ENCODE assay signal across 15 cellular contexts in genomic region chr14:32648434-32648833, GRCh38.
DNase-seq lines count a peak whose midpoint lies in the region; ATAC-seq, FAIRE-seq and TF ChIP-seq lines count a peak whose summit lies in the region.
"Had no signal": no experiment of that assay in that cellular context is flagged by ENCODE, and none has a peak within 500 bp of the region (broad histone marks: within the 10 kb centered on the region; RNA-seq: fewer than 3 reads in every experiment).

No MANE protein-coding gene starts in this region.

- no peaks in the 10 kb centered on the region for H3K9me3 Mint-ChIP-seq in stimulated activated naive B cell treated with anti-CD40 and anti-IgM and Interleukin-4, amounts not matched to agents 10 μg/mL and 1 μg/mL and 100 μg/mL, for 72 hours
- no peaks in the 10 kb centered on the region for H3K9me3 Mint-ChIP-seq in activated T-cell treated with anti-CD3 and anti-CD28 coated beads, Interleukin-2, amount 50 U/mL, for 4 hours
- H3K9me3 Mint-ChIP-seq: activated naive CD8-positive, alpha-beta T cell treated with anti-CD3 and anti-CD28 coated beads for 36 hours had no signal

- in situ Hi-C loops in G401 (cut with HindIII; ENCODE audit: low sequenced_read_pairs), result no loop called here

- H3K27ac ChIP-seq in 22Rv1, result peak overlapping the region; percentile 14; the same call in 1 of the 2 replicates
- H3K27ac ChIP-seq: BLaER1 had no signal

- peak; percentile 98 for FAIRE-seq in islet of Langerhans (lab: Jason Lieb, UNC)

- no peaks in the 10 kb centered on the region for H3K4me1 Mint-ChIP-seq in stimulated activated naive B cell treated with anti-CD40 and anti-IgM and Interleukin-4, amounts not matched to agents 10 μg/mL and 1 μg/mL and 100 μg/mL, for 72 hours
- H3K4me1 Mint-ChIP-seq in activated T-cell treated with anti-CD3 and anti-CD28 coated beads, Interleukin-2, amount 50 U/mL, for 4 hours (ENCODE audit: low read depth), result no peaks in the 10 kb centered on the region
- H3K4me1 Mint-ChIP-seq: activated naive CD8-positive, alpha-beta T cell treated with anti-CD3 and anti-CD28 coated beads for 36 hours had no signal

- TF ChIP-seq CTCF in 22Rv1 (IDR thresholded peaks at IDR 0.05), result no peak

- no peak overlapping the region for H3K27ac Mint-ChIP-seq in stimulated activated naive B cell treated with anti-CD40 and anti-IgM and Interleukin-4, amounts not matched to agents 10 μg/mL and 1 μg/mL and 100 μg/mL, for 72 hours
- H3K27ac Mint-ChIP-seq: activated naive CD8-positive, alpha-beta T cell treated with anti-CD3 and anti-CD28 coated beads for 36 hours had no signal

- no peaks in the 10 kb centered on the region for H3K36me3 Mint-ChIP-seq in stimulated activated naive B cell treated with anti-CD40 and anti-IgM and Interleukin-4, amounts not matched to agents 10 μg/mL and 1 μg/mL and 100 μg/mL, for 72 hours
- H3K36me3 Mint-ChIP-seq in activated T-cell treated with anti-CD3 and anti-CD28 coated beads, Interleukin-2, amount 50 U/mL, for 4 hours (ENCODE audit: insufficient read depth), result no peaks in the 10 kb centered on the region
- H3K36me3 Mint-ChIP-seq: activated naive CD8-positive, alpha-beta T cell treated with anti-CD3 and anti-CD28 coated beads for 36 hours had no signal

- no peaks in the 10 kb centered on the region for H3K27me3 Mint-ChIP-seq in stimulated activated naive B cell treated with anti-CD40 and anti-IgM and Interleukin-4, amounts not matched to agents 10 μg/mL and 1 μg/mL and 100 μg/mL, for 72 hours
- H3K27me3 Mint-ChIP-seq in activated T-cell treated with anti-CD3 and anti-CD28 coated beads, Interleukin-2, amount 50 U/mL, for 4 hours (ENCODE audit: low read depth), result no peaks in the 10 kb centered on the region
- H3K27me3 Mint-ChIP-seq: activated naive CD8-positive, alpha-beta T cell treated with anti-CD3 and anti-CD28 coated beads for 36 hours had no signal

- no peak overlapping the region for H3K4me3 Mint-ChIP-seq in stimulated activated naive B cell treated with anti-CD40 and anti-IgM and Interleukin-4, amounts not matched to agents 10 μg/mL and 1 μg/mL and 100 μg/mL, for 72 hours
- H3K4me3 Mint-ChIP-seq in activated T-cell treated with anti-CD3 and anti-CD28 coated beads, Interleukin-2, amount 50 U/mL, for 4 hours, result no peak overlapping the region
- H3K4me3 Mint-ChIP-seq: activated naive CD8-positive, alpha-beta T cell treated with anti-CD3 and anti-CD28 coated beads for 36 hours had no signal

- no peak for ATAC-seq in GM18519 (IDR thresholded peaks at IDR 0.05; ENCODE audit: low FRiP score, unreplicated experiment)
- ATAC-seq in HG02973 (IDR thresholded peaks at IDR 0.05; ENCODE audit: unreplicated experiment), result no peak
- ATAC-seq in stimulated activated naive B cell treated with anti-CD40 and anti-IgM and Interleukin-4, amounts not matched to agents 10 μg/mL and 1 μg/mL and 100 μg/mL, for 72 hours (replicated peaks), result no peak
- no peak for ATAC-seq in activated T-cell treated with anti-CD3 and anti-CD28 coated beads, Interleukin-2, amount 50 U/mL, for 4 hours
- ATAC-seq: Panc1 had no signal

- DNase-seq in G401 (ENCODE audit: low spot score) (peak; percentile 14), astrocyte of the hippocampus (ENCODE audit: low read depth, low spot score) (peak; percentile 3)
- no peak for DNase-seq in stimulated activated naive B cell treated with anti-CD40 and anti-IgM and Interleukin-4, amounts not matched to agents 10 μg/mL and 1 μg/mL and 100 μg/mL, for 72 hours
- DNase-seq in activated T-cell treated with anti-CD3 and anti-CD28 coated beads, Interleukin-2, amount 50 U/mL, for 4 hours, result no peak
- DNase-seq: activated CD4-positive, CD25-positive, alpha-beta regulatory T cell; activated naive CD8-positive, alpha-beta T cell treated with anti-CD3 and anti-CD28 coated beads for 36 hours; mesendoderm; NCI-H446 treated with DMSO at 0.1 percent for 48 hours; stimulated activated CD4-positive, alpha-beta T cell treated with anti-CD3 and anti-CD28 coated beads, Interleukin-15, amount 100 ng/mL, for 24 hours had no signal

Comparison
In these comparisons a context has a peak if more than half of its experiments do, and no peak if none do; other contexts are left out.
1. DNase-seq: peak in G401 (single experiment) and astrocyte of the hippocampus (single experiment); none in stimulated activated naive B cell treated with anti-CD40 and anti-IgM and Interleukin-4, amounts not matched to agents 10 μg/mL and 1 μg/mL and 100 μg/mL, for 72 hours (single experiment) and activated T-cell treated with anti-CD3 and anti-CD28 coated beads, Interleukin-2, amount 50 U/mL, for 4 hours (single experiment).